In the genomic region with DNA sequence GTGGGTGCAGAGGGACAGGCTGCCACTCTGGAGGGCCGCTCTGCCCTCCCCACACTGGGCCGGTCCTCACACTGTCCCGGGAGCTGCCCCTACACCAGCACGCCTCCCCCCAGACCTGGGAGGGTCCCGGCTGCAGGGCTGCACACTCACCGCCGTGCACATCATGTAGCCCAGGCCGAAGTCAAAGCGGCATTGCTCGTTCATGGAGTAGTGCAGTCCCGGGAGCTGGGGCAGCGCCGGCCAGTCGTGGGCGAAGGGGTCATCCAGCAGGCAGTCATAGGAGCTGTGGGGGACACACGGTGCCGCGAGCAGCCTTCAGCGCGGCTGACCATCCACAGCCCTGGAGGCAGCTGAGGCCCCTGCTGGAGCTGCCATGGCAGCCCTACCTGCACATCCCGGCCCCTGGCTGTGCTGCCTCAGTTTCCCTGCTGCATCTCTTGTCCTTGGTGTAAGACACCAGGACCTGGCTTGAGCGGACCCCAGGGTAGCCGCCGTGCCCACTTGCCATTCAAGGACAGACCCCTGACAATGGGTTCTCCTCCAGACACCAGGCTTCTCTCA, we compare ENCODE assay signal across 1 cellular context.
TF ChIP-seq lines count a peak whose summit lies in the region.

No MANE protein-coding gene starts in this region.

TF ChIP-seq in WTC11, 78 proteins besides CTCF, POLR2A, EP300 and RAD21 (continued from another document):
- no peak for TF ChIP-seq ZNF532 (CRISPR knock-in tag; IDR thresholded peaks at IDR 0.05; ENCODE audit: borderline replicate concordance)
- TF ChIP-seq ZBTB21 (CRISPR knock-in tag; IDR thresholded peaks at IDR 0.05; ENCODE audit: borderline replicate concordance) = no peak
- TF ChIP-seq, protein P1, sequence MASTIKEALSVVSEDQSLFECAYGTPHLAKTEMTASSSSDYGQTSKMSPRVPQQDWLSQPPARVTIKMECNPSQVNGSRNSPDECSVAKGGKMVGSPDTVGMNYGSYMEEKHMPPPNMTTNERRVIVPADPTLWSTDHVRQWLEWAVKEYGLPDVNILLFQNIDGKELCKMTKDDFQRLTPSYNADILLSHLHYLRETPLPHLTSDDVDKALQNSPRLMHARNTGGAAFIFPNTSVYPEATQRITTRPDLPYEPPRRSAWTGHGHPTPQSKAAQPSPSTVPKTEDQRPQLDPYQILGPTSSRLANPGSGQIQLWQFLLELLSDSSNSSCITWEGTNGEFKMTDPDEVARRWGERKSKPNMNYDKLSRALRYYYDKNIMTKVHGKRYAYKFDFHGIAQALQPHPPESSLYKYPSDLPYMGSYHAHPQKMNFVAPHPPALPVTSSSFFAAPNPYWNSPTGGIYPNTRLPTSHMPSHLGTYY (CRISPR knock-in tag; IDR thresholded peaks at IDR 0.05) = no peak
- no peak for TF ChIP-seq CREM (CRISPR knock-in tag; IDR thresholded peaks at IDR 0.05)
- no peak for TF ChIP-seq ZNF425 (CRISPR knock-in tag; conservative IDR thresholded peaks at IDR 0.05)
- no peak for TF ChIP-seq ZNF671 (CRISPR knock-in tag; IDR thresholded peaks at IDR 0.05)
- TF ChIP-seq PRRX2 (CRISPR knock-in tag; IDR thresholded peaks at IDR 0.05) = no peak
- TF ChIP-seq EMX1 (CRISPR knock-in tag; IDR thresholded peaks at IDR 0.05) = no peak
- no peak for TF ChIP-seq MYBL2 (CRISPR knock-in tag; IDR thresholded peaks at IDR 0.05)
- TF ChIP-seq, protein P2, sequence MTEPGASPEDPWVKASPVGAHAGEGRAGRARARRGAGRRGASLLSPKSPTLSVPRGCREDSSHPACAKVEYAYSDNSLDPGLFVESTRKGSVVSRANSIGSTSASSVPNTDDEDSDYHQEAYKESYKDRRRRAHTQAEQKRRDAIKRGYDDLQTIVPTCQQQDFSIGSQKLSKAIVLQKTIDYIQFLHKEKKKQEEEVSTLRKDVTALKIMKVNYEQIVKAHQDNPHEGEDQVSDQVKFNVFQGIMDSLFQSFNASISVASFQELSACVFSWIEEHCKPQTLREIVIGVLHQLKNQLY (CRISPR knock-in tag; IDR thresholded peaks at IDR 0.05) = no peak
- no peak for TF ChIP-seq ZNF423 (CRISPR knock-in tag; IDR thresholded peaks at IDR 0.05)
- TF ChIP-seq FOXP1 (CRISPR knock-in tag; IDR thresholded peaks at IDR 0.05; ENCODE audit: borderline replicate concordance) = no peak
- TF ChIP-seq, protein P3, sequence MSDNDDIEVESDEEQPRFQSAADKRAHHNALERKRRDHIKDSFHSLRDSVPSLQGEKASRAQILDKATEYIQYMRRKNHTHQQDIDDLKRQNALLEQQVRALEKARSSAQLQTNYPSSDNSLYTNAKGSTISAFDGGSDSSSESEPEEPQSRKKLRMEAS (CRISPR knock-in tag; IDR thresholded peaks at IDR 0.05) = no peak
- TF ChIP-seq ZNF138 (CRISPR knock-in tag; conservative IDR thresholded peaks at IDR 0.05) = no peak
